ENCODE assay signal across 20 cellular contexts in genomic region chr13:59641261-59641660, GRCh38.
A peak's percentile ranks its signal among the peaks of the same experiment; 100 is the strongest.
DNase-seq lines count a peak whose midpoint lies in the region; ATAC-seq, FAIRE-seq and TF ChIP-seq lines count a peak whose summit lies in the region.
"Had no signal": no experiment of that assay in that cellular context is flagged by ENCODE, and none has a peak within 500 bp of the region (broad histone marks: within the 10 kb centered on the region; RNA-seq: fewer than 3 reads in every experiment).

No MANE protein-coding gene starts in this region.

- H3K4me3 Mint-ChIP-seq in HFFc6, result no peak overlapping the region

- no peak overlapping the region for H4K5ac ChIP-seq in H1 (ENCODE audit: insufficient read length, low read depth, low read length)

- CTCF ChIA-PET in H1 (lab: Charles Lee; ENCODE audit: partially characterized antibody), result interaction anchor here (0.8 to 2.2 kb wide), 13 partner anchors 12 to 548 kb away, joined by 3 to 8 read pairs (median 4); no protein-coding TSS in a partner anchor

- no peak overlapping the region for H3K18ac ChIP-seq in H1 (ENCODE audit: extremely low read depth, low read length)

- no peaks in the 10 kb centered on the region for H3K23me2 ChIP-seq in H1 (ENCODE audit: low read depth, low read length)

- H2BK15ac ChIP-seq in H1 (ENCODE audit: low read length), result no peak overlapping the region

- H3K27ac Mint-ChIP-seq in HFFc6, result no peak overlapping the region

- H3K4me2 ChIP-seq in H1 (ENCODE audit: insufficient read depth in 1 of 2, low read depth in 2 of 2, low read length in 2 of 2), result no peak overlapping the region

- no peak overlapping the region for H3K9ac ChIP-seq in H1 (replicated peaks in 1 of 4; ENCODE audit: extremely low read depth in 1 of 4, low read depth in 3 of 4, low read length in 3 of 4)

- TF ChIP-seq POLR2A in H1 (IDR thresholded peaks at IDR 0.05; ENCODE audit: control extremely low read depth in 1 of 2, low read depth in 2 of 2, low read length in 2 of 2), result no peak

- peaks cover 0 to 6% (median 0%) of the 10 kb centered on the region in 4 experiments; a peak in 1 of 7 replicates for H3K4me1 ChIP-seq in H1 (replicated peaks in 1 of 4; ENCODE audit: control insufficient read depth in 3 of 4, insufficient read depth in 4 of 4, low read length in 3 of 4)

- H3K9me3 Mint-ChIP-seq in HFFc6, result no peaks in the 10 kb centered on the region

- H2AFZ ChIP-seq in H1 (ENCODE audit: low read length), result no peak overlapping the region

- H3K79me2 ChIP-seq in H1 (ENCODE audit: control insufficient read depth in 1 of 2, insufficient read depth in 2 of 2, low read length in 2 of 2), result no peaks in the 10 kb centered on the region

- no peak overlapping the region for H3K4me3 ChIP-seq in H1 (ENCODE audit: extremely low read depth in 1 of 4, insufficient read depth in 2 of 4, low read depth in 3 of 4, low read length in 4 of 4)

- H3K27me3 Mint-ChIP-seq in HFFc6 (ENCODE audit: insufficient read depth), result peaks cover 15% of the 10 kb centered on the region

- H3K79me1 ChIP-seq in H1 (ENCODE audit: low read depth, low read length), result no peaks in the 10 kb centered on the region

- no peak overlapping the region for H3K56ac ChIP-seq in H1 (replicated peaks; ENCODE audit: insufficient read length, low read depth, low read length)

- TF ChIP-seq RAD21 in H1 (IDR thresholded peaks at IDR 0.05 in 1 of 2, conservative IDR thresholded peaks at IDR 0.05 in 1 of 2; ENCODE audit: low read depth in 2 of 2, low read length in 2 of 2), result peak; percentile 56 to 69

- no peak for TF ChIP-seq EP300 in H1 (IDR thresholded peaks at IDR 0.05; ENCODE audit: borderline replicate concordance in 1 of 2, low read depth in 2 of 2, low read length in 2 of 2)

- no peak overlapping the region for H4K8ac ChIP-seq in H1 (ENCODE audit: extremely low read depth, insufficient read depth, low read length)

- H2AK5ac ChIP-seq in H1 (ENCODE audit: low read depth, low read length), result no peak overlapping the region

- H3K14ac ChIP-seq in H1 (ENCODE audit: insufficient read length), result no peak overlapping the region

- no peak overlapping the region for H2BK5ac ChIP-seq in H1 (ENCODE audit: low read depth, low read length)

- H4K91ac ChIP-seq in H1 (replicated peaks; ENCODE audit: insufficient read length, low read length), result no peak overlapping the region

- H2BK20ac ChIP-seq in H1 (ENCODE audit: low read length), result no peak overlapping the region

- no peak overlapping the region for H3K23ac ChIP-seq in H1 (ENCODE audit: insufficient read length)

- in situ Hi-C loops in G401 (cut with HindIII; ENCODE audit: low sequenced_read_pairs), result no loop called here

- POLR2A ChIA-PET in H1 (lab: Charles Lee; ENCODE audit: partially characterized antibody), result no interaction called here

- TF ChIP-seq CTCF in HFFc6 (IDR thresholded peaks at IDR 0.05), result peak; percentile 17; the same call in 1 of the 2 replicates
- peak; percentile 44 to 68 (median 66); a peak in 3 of 4 replicates for TF ChIP-seq CTCF in H1 (IDR thresholded peaks at IDR 0.05; ENCODE audit: control extremely low read depth in 1 of 3, insufficient read depth in 1 of 3, low read depth in 1 of 3, low read length in 3 of 3)

- no peaks in the 10 kb centered on the region for H3K27me3 ChIP-seq in H1 (replicated peaks in 1 of 4; ENCODE audit: control insufficient read depth in 3 of 4, extremely low read depth in 1 of 4, insufficient read depth in 3 of 4, low read length in 3 of 4)

- H3K9me3 ChIP-seq in H1 (ENCODE audit: insufficient read depth in 2 of 2, low read depth in 1 of 2, low read length in 1 of 2), result no peaks in the 10 kb centered on the region

- H3K36me3 Mint-ChIP-seq in HFFc6 (ENCODE audit: low read depth), result no peaks in the 10 kb centered on the region

- no peak overlapping the region for H2BK12ac ChIP-seq in H1 (ENCODE audit: low read depth, low read length)

- H2BK120ac ChIP-seq in H1 (replicated peaks; ENCODE audit: low read depth, low read length), result no peak overlapping the region

- H3K4me1 Mint-ChIP-seq in HFFc6 (ENCODE audit: low read depth), result peaks cover 12% of the 10 kb centered on the region

- WGBS in H1 (ENCODE audit: extremely low coverage in 1 of 2, insufficient coverage in 1 of 2, insufficient read length in 1 of 2, insufficient replicate concordance in 2 of 2, low coverage in 1 of 2, low lambda C conversion rate in 2 of 2, missing lambda C conversion rate in 1 of 2), 2 experiments, result 54% methylated on average over 3 of the region's 3 CpGs; no CpG with 5 or more reads in 1 of the 2 experiments

- H3K4ac ChIP-seq in H1 (replicated peaks; ENCODE audit: insufficient read length, low read depth, low read length), result no peak overlapping the region

- no peak overlapping the region for H3K27ac ChIP-seq in H1 (ENCODE audit: low read depth, low read length)

- DNase-seq in ELF-1 (ENCODE audit: low read depth, low spot score), result peak; percentile 74
- no peak for DNase-seq in HFFc6
- DNase-seq in H1 (ENCODE audit: low read depth in 1 of 2, low spot score in 2 of 2), result peak; percentile 33 to 70
- DNase-seq in islet precursor cell, result peak; percentile 81
- DNase-seq in RKO (ENCODE audit: low spot score), result no peak
- no peak for DNase-seq in amniotic stem cell (lab: John Stamatoyannopoulos, UW)
- no peak for DNase-seq in G401 (ENCODE audit: low spot score)
- DNase-seq: C1 segment of cervical spinal cord, DND-41, GF-D8, HCEC 1CT, KG1, NCI-H1436, NCI-H2029 treated with DMSO at 0.1 percent for 48 hours, NCI-H510A, NCI-H82 had no signal

- H4K20me1 ChIP-seq in H1 (replicated peaks in 1 of 2; ENCODE audit: control insufficient read depth in 1 of 2, insufficient read depth in 2 of 2, low read length in 2 of 2), result no peaks in the 10 kb centered on the region

- no peak for ATAC-seq in HG02970 (IDR thresholded peaks at IDR 0.05; ENCODE audit: low FRiP score, unreplicated experiment)

- H3K36me3 ChIP-seq in H1 (ENCODE audit: control insufficient read depth in 2 of 4, insufficient read depth in 4 of 4, low read length in 3 of 4), result no peaks in the 10 kb centered on the region

- no peak for FAIRE-seq in H1 (lab: Jason Lieb, UNC)
- FAIRE-seq: A204.1, GM12891, GM18507 had no signal

TF ChIP-seq in H1, 55 proteins besides CTCF, POLR2A, EP300 and RAD21:
- no peak for TF ChIP-seq TEAD4 (IDR thresholded peaks at IDR 0.05; ENCODE audit: low read depth, low read length)
- TF ChIP-seq JUND (IDR thresholded peaks at IDR 0.05; ENCODE audit: low read length), result no peak
- no peak for TF ChIP-seq ATF3 (IDR thresholded peaks at IDR 0.05; ENCODE audit: insufficient read depth, low read depth, low read length)
- TF ChIP-seq, protein P1, sequence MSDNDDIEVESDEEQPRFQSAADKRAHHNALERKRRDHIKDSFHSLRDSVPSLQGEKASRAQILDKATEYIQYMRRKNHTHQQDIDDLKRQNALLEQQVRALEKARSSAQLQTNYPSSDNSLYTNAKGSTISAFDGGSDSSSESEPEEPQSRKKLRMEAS (IDR thresholded peaks at IDR 0.05), result peak; percentile 26; the same call in 1 of the 2 replicates
- no peak for TF ChIP-seq SP2 (IDR thresholded peaks at IDR 0.05; ENCODE audit: low read length)
- TF ChIP-seq CEBPB (IDR thresholded peaks at IDR 0.05; ENCODE audit: low read depth, low read length), result no peak
- TF ChIP-seq KDM1A (IDR thresholded peaks at IDR 0.05; ENCODE audit: borderline replicate concordance, low read length), result peak; percentile 73; the same call in 1 of the 2 replicates

Comparison
In these comparisons a context has a peak if more than half of its experiments do, and no peak if none do; other contexts are left out.
1. DNase-seq: peak in ELF-1 (single experiment), H1 (2 of 2) and islet precursor cell (single experiment); none in HFFc6 (single experiment), RKO (single experiment), amniotic stem cell (single experiment) and G401 (single experiment).